1 cellular context compared by ENCODE assay signal in the genomic region with DNA sequence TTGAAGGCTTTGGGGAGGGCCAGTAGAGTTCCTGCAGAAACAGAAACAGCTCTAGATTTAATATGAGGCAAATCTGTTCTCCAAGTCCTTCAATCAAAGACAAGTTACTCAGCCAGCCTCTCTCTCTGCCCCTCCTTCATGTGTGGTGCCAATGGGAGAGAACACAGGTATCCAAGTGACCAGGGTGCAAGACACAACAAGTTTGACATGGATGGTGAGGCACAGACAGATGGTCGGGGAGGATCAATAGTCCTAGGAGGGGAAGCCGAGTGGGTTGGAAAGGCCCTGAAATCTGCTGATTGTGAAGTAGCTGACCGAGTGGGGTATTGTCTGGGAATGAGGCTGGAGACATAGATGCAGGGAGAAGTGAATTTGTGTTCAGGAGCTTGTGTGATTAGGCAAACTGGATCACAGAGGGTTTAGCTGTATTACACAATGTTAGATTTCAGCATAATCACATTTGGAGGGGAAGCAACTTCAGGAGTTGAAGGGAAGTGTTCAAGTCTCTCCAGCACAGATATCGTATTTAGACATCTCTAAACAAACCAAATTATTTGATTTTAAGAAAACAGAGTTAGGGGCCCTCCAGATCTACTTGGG.
TF ChIP-seq lines count a peak whose summit lies in the region.

No MANE protein-coding gene starts in this region.

TF ChIP-seq in GM12878, 131 proteins besides CTCF, POLR2A, EP300 and RAD21:
- no peak for TF ChIP-seq ATF7 (IDR thresholded peaks at IDR 0.05; ENCODE audit: low read depth)
- TF ChIP-seq STAT3 (IDR thresholded peaks at IDR 0.05; ENCODE audit: low read depth, low read length), result no peak
- no peak for TF ChIP-seq E4F1 (IDR thresholded peaks at IDR 0.05; ENCODE audit: borderline replicate concordance, partially characterized antibody)
- TF ChIP-seq MEF2A (IDR thresholded peaks at IDR 0.05; ENCODE audit: insufficient read depth, low read depth, low read length), result no peak
- TF ChIP-seq CEBPZ (IDR thresholded peaks at IDR 0.05; ENCODE audit: low read depth, low read length), result no peak
- TF ChIP-seq SMARCA5 (IDR thresholded peaks at IDR 0.05), result no peak
- TF ChIP-seq CHD2 (IDR thresholded peaks at IDR 0.05; ENCODE audit: borderline replicate concordance, low read depth, low read length), result no peak
- TF ChIP-seq SKIL (IDR thresholded peaks at IDR 0.05; ENCODE audit: low read depth, poor library complexity, severe bottlenecking), result no peak
- no peak for TF ChIP-seq SUZ12 (IDR thresholded peaks at IDR 0.05; ENCODE audit: unreplicated experiment)
- TF ChIP-seq FOXK2 (IDR thresholded peaks at IDR 0.05), result no peak
- TF ChIP-seq YY1 (IDR thresholded peaks at IDR 0.05; ENCODE audit: low read depth, low read length), result no peak
- no peak for TF ChIP-seq RFX5 (IDR thresholded peaks at IDR 0.05; ENCODE audit: low read depth, low read length)
- TF ChIP-seq, protein P1, sequence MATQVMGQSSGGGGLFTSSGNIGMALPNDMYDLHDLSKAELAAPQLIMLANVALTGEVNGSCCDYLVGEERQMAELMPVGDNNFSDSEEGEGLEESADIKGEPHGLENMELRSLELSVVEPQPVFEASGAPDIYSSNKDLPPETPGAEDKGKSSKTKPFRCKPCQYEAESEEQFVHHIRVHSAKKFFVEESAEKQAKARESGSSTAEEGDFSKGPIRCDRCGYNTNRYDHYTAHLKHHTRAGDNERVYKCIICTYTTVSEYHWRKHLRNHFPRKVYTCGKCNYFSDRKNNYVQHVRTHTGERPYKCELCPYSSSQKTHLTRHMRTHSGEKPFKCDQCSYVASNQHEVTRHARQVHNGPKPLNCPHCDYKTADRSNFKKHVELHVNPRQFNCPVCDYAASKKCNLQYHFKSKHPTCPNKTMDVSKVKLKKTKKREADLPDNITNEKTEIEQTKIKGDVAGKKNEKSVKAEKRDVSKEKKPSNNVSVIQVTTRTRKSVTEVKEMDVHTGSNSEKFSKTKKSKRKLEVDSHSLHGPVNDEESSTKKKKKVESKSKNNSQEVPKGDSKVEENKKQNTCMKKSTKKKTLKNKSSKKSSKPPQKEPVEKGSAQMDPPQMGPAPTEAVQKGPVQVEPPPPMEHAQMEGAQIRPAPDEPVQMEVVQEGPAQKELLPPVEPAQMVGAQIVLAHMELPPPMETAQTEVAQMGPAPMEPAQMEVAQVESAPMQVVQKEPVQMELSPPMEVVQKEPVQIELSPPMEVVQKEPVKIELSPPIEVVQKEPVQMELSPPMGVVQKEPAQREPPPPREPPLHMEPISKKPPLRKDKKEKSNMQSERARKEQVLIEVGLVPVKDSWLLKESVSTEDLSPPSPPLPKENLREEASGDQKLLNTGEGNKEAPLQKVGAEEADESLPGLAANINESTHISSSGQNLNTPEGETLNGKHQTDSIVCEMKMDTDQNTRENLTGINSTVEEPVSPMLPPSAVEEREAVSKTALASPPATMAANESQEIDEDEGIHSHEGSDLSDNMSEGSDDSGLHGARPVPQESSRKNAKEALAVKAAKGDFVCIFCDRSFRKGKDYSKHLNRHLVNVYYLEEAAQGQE (IDR thresholded peaks at IDR 0.05; ENCODE audit: low read depth, low read length), result no peak
